ENCODE assay signal across 1 cellular context in the genomic region with DNA sequence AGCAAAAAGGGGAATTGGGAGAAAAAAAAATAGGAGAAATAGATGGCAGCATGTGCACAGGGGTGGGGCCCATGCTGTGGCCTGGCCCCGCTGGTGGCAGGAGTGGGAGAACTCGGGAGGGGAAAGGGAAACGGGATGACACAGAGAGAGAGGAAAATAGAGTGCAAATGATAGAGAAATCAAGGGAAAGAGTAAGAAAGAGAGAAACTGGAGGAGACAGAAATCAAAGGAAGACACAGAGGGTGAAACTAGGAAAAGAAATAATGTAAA.
A peak's percentile ranks its signal among the peaks of the same experiment; 100 is the strongest.
TF ChIP-seq lines count a peak whose summit lies in the region.

No MANE protein-coding gene starts in this region.

TF ChIP-seq in HepG2, 621 proteins besides CTCF, POLR2A, EP300 and RAD21:
- TF ChIP-seq SRSF9 (IDR thresholded peaks at IDR 0.05; ENCODE audit: borderline replicate concordance, insufficient read depth, low read depth, low read length, poor library complexity, severe bottlenecking) = no peak
- TF ChIP-seq, protein P1, sequence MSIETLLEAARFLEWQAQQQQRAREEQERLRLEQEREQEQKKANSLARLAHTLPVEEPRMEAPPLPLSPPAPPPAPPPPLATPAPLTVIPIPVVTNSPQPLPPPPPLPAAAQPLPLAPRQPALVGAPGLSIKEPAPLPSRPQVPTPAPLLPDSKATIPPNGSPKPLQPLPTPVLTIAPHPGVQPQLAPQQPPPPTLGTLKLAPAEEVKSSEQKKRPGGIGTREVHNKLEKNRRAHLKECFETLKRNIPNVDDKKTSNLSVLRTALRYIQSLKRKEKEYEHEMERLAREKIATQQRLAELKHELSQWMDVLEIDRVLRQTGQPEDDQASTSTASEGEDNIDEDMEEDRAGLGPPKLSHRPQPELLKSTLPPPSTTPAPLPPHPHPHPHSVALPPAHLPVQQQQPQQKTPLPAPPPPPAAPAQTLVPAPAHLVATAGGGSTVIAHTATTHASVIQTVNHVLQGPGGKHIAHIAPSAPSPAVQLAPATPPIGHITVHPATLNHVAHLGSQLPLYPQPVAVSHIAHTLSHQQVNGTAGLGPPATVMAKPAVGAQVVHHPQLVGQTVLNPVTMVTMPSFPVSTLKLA (IDR thresholded peaks at IDR 0.05) = peak; percentile 31; the same call in 1 of the 2 replicates
